13 cellular contexts compared by ENCODE assay signal in genomic region chr9:6692433-6692832, GRCh38. TPM values are rescaled to one million over a fixed set of nuclear protein-coding genes. Genes with fewer than 3 reads are reported as not detected.
"Had no signal": no experiment of that assay in that cellular context is flagged by ENCODE, and none has a peak within 500 bp of the region (broad histone marks: within the 10 kb centered on the region; RNA-seq: fewer than 3 reads in every experiment).

No MANE protein-coding gene starts in this region.

- DNase-seq: activated CD4-positive, CD25-positive, alpha-beta regulatory T cell; activated naive CD4-positive, alpha-beta T cell treated with anti-CD3 and anti-CD28 coated beads, Interleukin-2, amount 10 ng/mL, durations not matched to agents 7 days and 5 days; dorsolateral prefrontal cortex; left ventricle myocardium inferior; T-helper 17 cell; transverse colon had no signal

- H3K27ac Mint-ChIP-seq: activated naive CD4-positive, alpha-beta T cell treated with anti-CD3 and anti-CD28 coated beads, Interleukin-2, amount 10 ng/mL, durations not matched to agents 7 days and 5 days; activated T-helper 17 cell treated with anti-CD3 and anti-CD28 coated beads, Interleukin-2, amount 50 U/mL, for 72 hours; natural killer cell treated with Interleukin-12 subunit alpha and Interleukin-12 subunit beta and Interleukin-15 and Interleukin-18, amount 100 ng/mL, for 72 hours; stimulated activated effector memory CD8-positive, alpha-beta T cell treated with anti-CD3 and anti-CD28 coated beads, Interleukin-12 subunit alpha, Interleukin-12 subunit beta, amount 100 ng/mL, for 72 hours; T-helper 17 cell had no signal

- H3K4me3 ChIP-seq: adrenal gland, dorsolateral prefrontal cortex, left ventricle myocardium inferior, transverse colon, vagina had no signal

- H3K9me3 Mint-ChIP-seq: activated naive CD4-positive, alpha-beta T cell treated with anti-CD3 and anti-CD28 coated beads, Interleukin-2, amount 10 ng/mL, durations not matched to agents 7 days and 5 days; activated T-helper 17 cell treated with anti-CD3 and anti-CD28 coated beads, Interleukin-2, amount 50 U/mL, for 72 hours; natural killer cell treated with Interleukin-12 subunit alpha and Interleukin-12 subunit beta and Interleukin-15 and Interleukin-18, amount 100 ng/mL, for 72 hours; stimulated activated effector memory CD8-positive, alpha-beta T cell treated with anti-CD3 and anti-CD28 coated beads, Interleukin-12 subunit alpha, Interleukin-12 subunit beta, amount 100 ng/mL, for 72 hours had no signal

- H3K36me3 Mint-ChIP-seq: activated naive CD4-positive, alpha-beta T cell treated with anti-CD3 and anti-CD28 coated beads, Interleukin-2, amount 10 ng/mL, durations not matched to agents 7 days and 5 days; natural killer cell treated with Interleukin-12 subunit alpha and Interleukin-12 subunit beta and Interleukin-15 and Interleukin-18, amount 100 ng/mL, for 72 hours; stimulated activated effector memory CD8-positive, alpha-beta T cell treated with anti-CD3 and anti-CD28 coated beads, Interleukin-12 subunit alpha, Interleukin-12 subunit beta, amount 100 ng/mL, for 72 hours had no signal

- H3K27me3 ChIP-seq: adrenal gland, dorsolateral prefrontal cortex, transverse colon, vagina had no signal

- H3K9me3 ChIP-seq: adrenal gland, left ventricle myocardium inferior, transverse colon, vagina had no signal

- H3K4me1 ChIP-seq: adrenal gland, left ventricle myocardium inferior, vagina had no signal

- H3K27me3 Mint-ChIP-seq: activated naive CD4-positive, alpha-beta T cell treated with anti-CD3 and anti-CD28 coated beads, Interleukin-2, amount 10 ng/mL, durations not matched to agents 7 days and 5 days; activated T-helper 17 cell treated with anti-CD3 and anti-CD28 coated beads, Interleukin-2, amount 50 U/mL, for 72 hours; natural killer cell treated with Interleukin-12 subunit alpha and Interleukin-12 subunit beta and Interleukin-15 and Interleukin-18, amount 100 ng/mL, for 72 hours; T-helper 17 cell had no signal

- H3K36me3 ChIP-seq: adrenal gland, left ventricle myocardium inferior, transverse colon, vagina had no signal

- H3K4me1 Mint-ChIP-seq: activated T-helper 17 cell treated with anti-CD3 and anti-CD28 coated beads, Interleukin-2, amount 50 U/mL, for 72 hours; stimulated activated effector memory CD8-positive, alpha-beta T cell treated with anti-CD3 and anti-CD28 coated beads, Interleukin-12 subunit alpha, Interleukin-12 subunit beta, amount 100 ng/mL, for 72 hours had no signal

- H3K4me3 Mint-ChIP-seq: activated naive CD4-positive, alpha-beta T cell treated with anti-CD3 and anti-CD28 coated beads, Interleukin-2, amount 10 ng/mL, durations not matched to agents 7 days and 5 days; activated T-helper 17 cell treated with anti-CD3 and anti-CD28 coated beads, Interleukin-2, amount 50 U/mL, for 72 hours; natural killer cell treated with Interleukin-12 subunit alpha and Interleukin-12 subunit beta and Interleukin-15 and Interleukin-18, amount 100 ng/mL, for 72 hours; stimulated activated effector memory CD8-positive, alpha-beta T cell treated with anti-CD3 and anti-CD28 coated beads, Interleukin-12 subunit alpha, Interleukin-12 subunit beta, amount 100 ng/mL, for 72 hours; T-helper 17 cell had no signal

- ATAC-seq: activated T-helper 17 cell treated with anti-CD3 and anti-CD28 coated beads, Interleukin-2, amount 50 U/mL, for 72 hours; esophagus mucosa; natural killer cell treated with Interleukin-12 subunit alpha and Interleukin-12 subunit beta and Interleukin-15 and Interleukin-18, amount 100 ng/mL, for 72 hours; stimulated activated effector memory CD8-positive, alpha-beta T cell treated with anti-CD3 and anti-CD28 coated beads, Interleukin-12 subunit alpha, Interleukin-12 subunit beta, amount 100 ng/mL, for 72 hours; T-helper 17 cell had no signal

- H3K27ac ChIP-seq: adrenal gland, left ventricle myocardium inferior, transverse colon, vagina had no signal

RNA-seq across cellular contexts. Expression of gene GLDC, which starts 46.9 kb away (rescaled TPM):
- total RNA-seq: left ventricle myocardium inferior, subcutaneous adipose tissue had no signal
